8 cellular contexts compared by ENCODE assay signal in the genomic region with DNA sequence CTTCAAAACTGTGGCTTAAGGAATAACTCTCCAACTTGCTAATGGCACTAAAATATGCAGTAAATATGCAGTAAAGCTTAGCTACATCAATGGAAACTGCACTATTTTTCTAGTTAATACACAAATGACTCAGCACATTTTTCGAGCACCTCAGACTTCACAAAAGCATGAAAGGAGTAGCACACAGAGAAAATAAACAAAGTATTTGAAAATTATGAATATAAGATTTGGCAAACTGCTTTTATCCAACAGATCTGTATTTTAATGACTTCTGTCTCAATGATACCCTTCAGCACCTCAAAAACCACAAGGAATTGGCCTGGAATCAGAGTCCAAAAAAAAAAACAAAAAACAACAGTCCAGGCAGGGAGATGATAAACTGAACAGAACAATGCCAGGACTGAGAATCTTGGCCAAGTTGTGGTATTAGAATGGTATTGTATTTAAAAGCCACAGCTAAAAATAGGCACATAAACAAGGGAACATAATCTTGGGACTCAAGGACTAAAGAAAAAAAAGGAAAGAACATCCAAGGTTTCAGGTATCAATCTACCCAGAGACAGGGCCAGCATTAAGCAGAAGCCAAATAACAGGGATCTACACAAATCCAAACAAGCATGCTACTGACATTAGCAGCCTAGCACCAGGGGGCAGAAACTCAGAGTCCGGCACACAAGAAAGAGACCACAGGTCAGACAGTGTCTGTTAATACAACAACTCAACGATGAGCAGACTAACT. TPM values are rescaled to one million over a fixed set of nuclear protein-coding genes. Genes with fewer than 3 reads are reported as not detected.
DNase-seq lines count a peak whose midpoint lies in the region; ATAC-seq and TF ChIP-seq lines count a peak whose summit lies in the region.

No MANE protein-coding gene starts in this region.

- intact Hi-C loops in stomach (cut with DNase I; ENCODE audit: low total_unique reads), result no loop called here

- H3K4me3 Mint-ChIP-seq in activated naive CD8-positive, alpha-beta T cell treated with anti-CD3 and anti-CD28 coated beads, Interleukin-2, amount 50 U/mL, for 24 hours, result peak overlapping the region; percentile 22

- H3K4me3 ChIP-seq in hepatocyte, result no peak overlapping the region
- no peak overlapping the region for H3K4me3 ChIP-seq in stomach

- peaks cover 1% of the 10 kb centered on the region for H3K9me3 Mint-ChIP-seq in activated naive CD8-positive, alpha-beta T cell treated with anti-CD3 and anti-CD28 coated beads, Interleukin-2, amount 50 U/mL, for 24 hours

- TF ChIP-seq CTCF in hepatocyte (IDR thresholded peaks at IDR 0.05; ENCODE audit: poor library complexity) (peak; percentile 36), stomach (IDR thresholded peaks at IDR 0.05) (no peak)

- H3K4me2 ChIP-seq in hepatocyte, result peak overlapping the region; percentile 7

- no peaks in the 10 kb centered on the region for H3K27me3 Mint-ChIP-seq in activated naive CD8-positive, alpha-beta T cell treated with anti-CD3 and anti-CD28 coated beads, Interleukin-2, amount 50 U/mL, for 24 hours

- no peak for TF ChIP-seq POLR2A in stomach (IDR thresholded peaks at IDR 0.05)

- no peaks in the 10 kb centered on the region for H3K27me3 ChIP-seq in hepatocyte
- H3K27me3 ChIP-seq in stomach, result no peaks in the 10 kb centered on the region

- no peak overlapping the region for H2AFZ ChIP-seq in hepatocyte

- H3K36me3 Mint-ChIP-seq in activated naive CD8-positive, alpha-beta T cell treated with anti-CD3 and anti-CD28 coated beads, Interleukin-2, amount 50 U/mL, for 24 hours (ENCODE audit: low read depth), result peaks cover 56% of the 10 kb centered on the region

- no peaks in the 10 kb centered on the region for H3K9me2 ChIP-seq in hepatocyte (replicated peaks; ENCODE audit: insufficient read depth)

- H3K4me1 ChIP-seq in hepatocyte (ENCODE audit: insufficient read depth) (peaks cover 36% of the 10 kb centered on the region), stomach (peaks cover 52 to 98% (median 75%) of the 10 kb centered on the region in 4 donors)

- H3K27ac Mint-ChIP-seq in activated naive CD8-positive, alpha-beta T cell treated with anti-CD3 and anti-CD28 coated beads, Interleukin-2, amount 50 U/mL, for 24 hours, result peak overlapping the region; percentile 78

- DNase-seq in DMS79 treated with DMSO at 0.1 percent for 48 hours (lab: John Stamatoyannopoulos, UW) (peak; percentile 65), HT1080 (ENCODE audit: low read depth) (peak; percentile 82), hepatocyte (ENCODE audit: low spot score) (peak; percentile 40), stomach (no peak), DMS153 (lab: John Stamatoyannopoulos, UW) (no peak), Kasumi-1 (lab: John Stamatoyannopoulos, UW) (no peak)
- no peak for DNase-seq in activated naive CD8-positive, alpha-beta T cell treated with anti-CD3 and anti-CD28 coated beads, Interleukin-2, amount 50 U/mL, for 24 hours
- DNase-seq in activated CD8-positive, alpha-beta memory T cell treated with anti-CD3 and anti-CD28 coated beads, Interleukin-2, amount 50 U/mL, for 48 hours, result no peak

- H3K27ac ChIP-seq in hepatocyte (peak overlapping the region; percentile 49), stomach (peak overlapping the region; percentile 47 to 90 (median 81))

- TF ChIP-seq EP300 in stomach (IDR thresholded peaks at IDR 0.05), result no peak

- H3K36me3 ChIP-seq in hepatocyte (replicated peaks; ENCODE audit: insufficient read depth, low read depth) (no peaks in the 10 kb centered on the region), stomach (peaks cover 0 to 24% (median 11%) of the 10 kb centered on the region in 4 donors)

- H3K79me2 ChIP-seq in hepatocyte, result peaks cover 100% of the 10 kb centered on the region

- no peak for ATAC-seq in activated naive CD8-positive, alpha-beta T cell treated with anti-CD3 and anti-CD28 coated beads, Interleukin-2, amount 50 U/mL, for 24 hours

- peaks cover 72% of the 10 kb centered on the region for H4K20me1 ChIP-seq in hepatocyte (ENCODE audit: insufficient read depth, poor library complexity, severe bottlenecking)

- WGBS in hepatocyte (ENCODE audit: low lambda C conversion rate, missing lambda C conversion rate), result 31% methylated on average over 3 of the region's 3 CpGs
- 10 to 20% (median 16%) methylated on average over 3 of the region's 3 CpGs for WGBS in stomach, 5 donors

- H3K9me3 ChIP-seq in hepatocyte (ENCODE audit: low read depth), result no peaks in the 10 kb centered on the region
- no peaks in the 10 kb centered on the region for H3K9me3 ChIP-seq in stomach

- H3K4me1 Mint-ChIP-seq in activated naive CD8-positive, alpha-beta T cell treated with anti-CD3 and anti-CD28 coated beads, Interleukin-2, amount 50 U/mL, for 24 hours, result peaks cover 88% of the 10 kb centered on the region

RNA-seq across cellular contexts. Expression of a gene that starts 21.4 kb away (rescaled TPM):
- total RNA-seq in HT1080 (2014; rRNA removed; shearing (Covaris generic)), result 30.8 and 37.2 TPM in 2 replicates
- 37.6 and 45.2 TPM in 2 replicates for polyA plus RNA-seq in HT1080 (2015; cell fraction: cytosol; rRNA removed)
- polyA plus RNA-seq in HT1080 (2015; cell fraction: nucleus; rRNA removed), result 53.8 and 61.2 TPM in 2 replicates
- 101 and 122 TPM in 2 replicates for total RNA-seq in hepatocyte
- 54.9 and 63.5 TPM in 2 replicates for polyA plus RNA-seq in hepatocyte
- total RNA-seq in stomach, result 100 to 1,000 TPM in 1 of 5 donors, 10 to 100 TPM in 4; 10.1 to 107 (median 74.1) TPM
- 1 to 10 TPM; 4.0 to 9.3 (median 4.7) TPM for polyA plus RNA-seq in stomach

Comparison
In these comparisons a context has a peak if more than half of its experiments do, and no peak if none do; other contexts are left out.
1. DNase-seq: peak in DMS79 treated with DMSO at 0.1 percent for 48 hours (single experiment), HT1080 (single experiment) and hepatocyte (single experiment); none in activated naive CD8-positive, alpha-beta T cell treated with anti-CD3 and anti-CD28 coated beads, Interleukin-2, amount 50 U/mL, for 24 hours (single experiment), stomach (single experiment), DMS153 (single experiment), Kasumi-1 (0 of 2) and activated CD8-positive, alpha-beta memory T cell treated with anti-CD3 and anti-CD28 coated beads, Interleukin-2, amount 50 U/mL, for 48 hours (single experiment).